Comparison of ENCODE assay signal across 21 cellular contexts in genomic region chr3:123949606-123950005, GRCh38. TPM values are rescaled to one million over a fixed set of nuclear protein-coding genes. Genes with fewer than 3 reads are reported as not detected.
DNase-seq lines count a peak whose midpoint lies in the region; ATAC-seq and TF ChIP-seq lines count a peak whose summit lies in the region.
"Had no signal": no experiment of that assay in that cellular context is flagged by ENCODE, and none has a peak within 500 bp of the region (broad histone marks: within the 10 kb centered on the region; RNA-seq: fewer than 3 reads in every experiment).

No MANE protein-coding gene starts in this region.

- no peaks in the 10 kb centered on the region for H3K27me3 ChIP-seq in adipocyte (replicated peaks; ENCODE audit: control insufficient read depth, insufficient read depth, low read length)
- H3K27me3 ChIP-seq: body of pancreas, heart right ventricle had no signal

- H3K4me3 ChIP-seq in adipocyte (ENCODE audit: low read length) (no peak overlapping the region), fibroblast of pulmonary artery (replicated peaks; ENCODE audit: low read depth, low read length) (no peak overlapping the region), skeletal muscle cell (ENCODE audit: low read depth, low read length) (no peak overlapping the region)
- H3K4me3 ChIP-seq: body of pancreas, heart right ventricle had no signal

- no peak for TF ChIP-seq CTCF in fibroblast of pulmonary artery (IDR thresholded peaks at IDR 0.05; ENCODE audit: low read length, missing control alignments)

- H3K9ac ChIP-seq in adipocyte (ENCODE audit: low read length), result no peak overlapping the region

- ATAC-seq in GM21515 (IDR thresholded peaks at IDR 0.05; ENCODE audit: unreplicated experiment), result no peak
- ATAC-seq: body of pancreas, heart right ventricle had no signal

- H3K9me3 ChIP-seq in adipocyte (ENCODE audit: control insufficient read depth, low read length), result no peaks in the 10 kb centered on the region
- H3K9me3 ChIP-seq: body of pancreas, heart right ventricle had no signal

- peaks cover 4% of the 10 kb centered on the region for H3K4me1 ChIP-seq in adipocyte (ENCODE audit: control insufficient read depth, insufficient read depth, low read length)
- H3K4me1 ChIP-seq: heart right ventricle had no signal

- DNase-seq in GM04503 (ENCODE audit: low read depth), result peak; percentile 75
- peak; percentile 56 for DNase-seq in adipocyte (ENCODE audit: low read depth)
- DNase-seq in fibroblast of pulmonary artery (ENCODE audit: low read depth), result peak; percentile 29
- peak; percentile 15 for DNase-seq in skeletal muscle cell (ENCODE audit: low read depth)
- DNase-seq in HT-29 (ENCODE audit: low spot score), result no peak
- DNase-seq in NCI-H345 (lab: John Stamatoyannopoulos, UW), result no peak
- DNase-seq: activated CD4-positive, alpha-beta T cell treated with anti-CD3 and anti-CD28 coated beads for 4 hours; activated naive CD4-positive, alpha-beta T cell treated with Interleukin-2 at 50 U/mL for 16 hours; body of pancreas; C1 segment of cervical spinal cord; cortex of kidney; heart right ventricle; MM.1S; naive B cell; NCI-H1694 treated with DMSO at 0.1 percent for 48 hours; RPMI8226 had no signal

- H3K36me3 ChIP-seq in adipocyte (ENCODE audit: control insufficient read depth, insufficient read depth, low read length, severe bottlenecking), result peaks cover 49% of the 10 kb centered on the region

RNA-seq across cellular contexts. Expression of gene CCDC14, which starts 11.4 kb away (rescaled TPM):
- total RNA-seq in HT-29 (2014; rRNA removed; shearing (Covaris generic)), result 30.5 and 33.0 TPM in 2 replicates

RNA-seq across cellular contexts. Expression of gene ROPN1, which starts 42.3 kb away (rescaled TPM):
- not detected in 2 replicates for total RNA-seq in HT-29 (2014; rRNA removed; shearing (Covaris generic))
- total RNA-seq: body of pancreas, epithelial cell of proximal tubule, lung microvascular endothelial cell, progenitor cell of endocrine pancreas, temporal lobe had no signal

Comparison
In these comparisons a context has a peak if more than half of its experiments do, and no peak if none do; other contexts are left out.
1. DNase-seq: peak in GM04503 (single experiment), adipocyte (single experiment), fibroblast of pulmonary artery (single experiment) and skeletal muscle cell (single experiment); none in HT-29 (single experiment) and NCI-H345 (single experiment).